12 cellular contexts compared by ENCODE assay signal in the genomic region with DNA sequence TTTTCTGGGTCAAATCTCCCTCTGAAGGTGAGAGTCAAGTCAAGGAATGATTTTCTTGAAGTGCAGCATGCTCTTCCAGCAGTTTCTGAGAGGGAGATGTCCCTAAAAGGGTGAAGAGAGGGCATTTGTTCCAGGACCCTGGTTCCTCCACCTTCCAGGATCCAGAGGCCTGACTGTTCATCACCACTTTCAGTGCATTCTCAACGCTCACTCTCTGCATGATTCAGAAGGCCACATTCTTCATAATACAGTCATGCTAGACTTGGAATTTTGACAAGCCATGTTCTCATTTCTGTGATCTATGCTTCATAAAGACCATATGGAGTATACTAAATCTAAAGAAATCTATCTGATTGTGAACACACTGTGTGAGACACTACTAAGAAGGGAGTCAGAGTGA.
DNase-seq lines count a peak whose midpoint lies in the region; ATAC-seq and TF ChIP-seq lines count a peak whose summit lies in the region.
"Had no signal": no experiment of that assay in that cellular context is flagged by ENCODE, and none has a peak within 500 bp of the region (broad histone marks: within the 10 kb centered on the region; RNA-seq: fewer than 3 reads in every experiment).

No MANE protein-coding gene starts in this region.

- TF ChIP-seq POLR2A in suprapubic skin (IDR thresholded peaks at IDR 0.05): no peak

- H3K27me3 ChIP-seq in ACC112 (ENCODE audit: insufficient read depth, low read length) (no peaks in the 10 kb centered on the region), suprapubic skin (no peaks in the 10 kb centered on the region)

- H3K9me3 ChIP-seq in mesodermal cell (ENCODE audit: control insufficient read depth, low read length) (no peaks in the 10 kb centered on the region), suprapubic skin (no peaks in the 10 kb centered on the region)
- H3K9me3 ChIP-seq: Caco-2 had no signal

- no peaks in the 10 kb centered on the region for H3K36me3 Mint-ChIP-seq in brain

- H3K9me3 Mint-ChIP-seq in brain: peaks cover 0 to 6% (median 0%) of the 10 kb centered on the region in 5 experiments

- 100% methylated on average over 1 of the region's 1 CpG; no CpG with 5 or more reads in 1 of the 2 experiments for WGBS in mesodermal cell (ENCODE audit: insufficient coverage in 2 of 2), 2 experiments
- WGBS in suprapubic skin: 33% methylated on average over 1 of the region's 1 CpG

- H3K4me1 ChIP-seq in ACC112 (ENCODE audit: control insufficient read depth, insufficient read depth, low read length, unreplicated experiment) (peaks cover 28% of the 10 kb centered on the region), mesodermal cell (ENCODE audit: control insufficient read depth, insufficient read depth, low read length, poor library complexity, severe bottlenecking) (no peaks in the 10 kb centered on the region), suprapubic skin (peaks cover 32% of the 10 kb centered on the region)
- H3K4me1 ChIP-seq: Caco-2 had no signal

- peak overlapping the region in 3 of 5 experiments; percentile 78 to 88 (median 84) for H3K27ac Mint-ChIP-seq in brain

- no peak for ATAC-seq in HG03432 (IDR thresholded peaks at IDR 0.05; ENCODE audit: unreplicated experiment)

- H3K79me2 ChIP-seq in ACC112 (ENCODE audit: control insufficient read depth, insufficient read depth, low read length, unreplicated experiment): no peaks in the 10 kb centered on the region

- H2AFZ ChIP-seq in ACC112 (ENCODE audit: low read length, unreplicated experiment): peak overlapping the region; percentile 82

- H3K4me1 Mint-ChIP-seq in brain: peaks cover 37% of the 10 kb centered on the region

- DNase-seq in HK-2 (ENCODE audit: unreplicated experiment) (peak; percentile 41), HuH-7 (ENCODE audit: low spot score) (no peak), RPMI8226 (no peak), suprapubic skin (ENCODE audit: low spot score in 2 of 2) (no peak)
- DNase-seq: activated naive CD4-positive, alpha-beta T cell treated with Interleukin-2 at 50 U/mL for 16 hours; Caco-2; foreskin melanocyte; H7 had no signal

- H3K27ac ChIP-seq in ACC112 (ENCODE audit: low read depth, low read length) (peak overlapping the region; percentile 91), mesodermal cell (ENCODE audit: low read depth, low read length, severe bottlenecking) (peak overlapping the region; percentile 62), suprapubic skin (no peak overlapping the region)

- H3K4me3 ChIP-seq in ACC112 (ENCODE audit: low read depth, low read length) (peak overlapping the region; percentile 28), mesodermal cell (ENCODE audit: extremely low read depth, insufficient read depth, low read length, poor library complexity, severe bottlenecking) (no peak overlapping the region), suprapubic skin (no peak overlapping the region)

- no peak overlapping the region for H3K4me3 Mint-ChIP-seq in brain

- no peak for TF ChIP-seq CTCF in brain (conservative IDR thresholded peaks at IDR 0.05)
- no peak for TF ChIP-seq CTCF in suprapubic skin (IDR thresholded peaks at IDR 0.05)

- TF ChIP-seq EP300 in suprapubic skin (IDR thresholded peaks at IDR 0.05): no peak

- no peaks in the 10 kb centered on the region for H3K27me3 Mint-ChIP-seq in brain

- H3K36me3 ChIP-seq in ACC112 (ENCODE audit: insufficient read depth, low read length) (no peaks in the 10 kb centered on the region), mesodermal cell (ENCODE audit: control insufficient read depth, insufficient read depth, low read length) (no peaks in the 10 kb centered on the region), suprapubic skin (no peaks in the 10 kb centered on the region)
